In genomic region chrX:1261771-1262170, GRCh38 we compare ENCODE assay signal across 9 cellular contexts. TPM values are rescaled to one million over a fixed set of nuclear protein-coding genes. Genes with fewer than 3 reads are reported as not detected.
"Had no signal": no experiment of that assay in that cellular context is flagged by ENCODE, and none has a peak within 500 bp of the region (broad histone marks: within the 10 kb centered on the region; RNA-seq: fewer than 3 reads in every experiment).

No MANE protein-coding gene starts in this region.

RNA-seq across cellular contexts. Expression of gene CSF2RA, which starts 6.8 kb away (rescaled TPM):
- total RNA-seq: dermis microvascular lymphatic vessel endothelial cell, glomerular endothelial cell, lung microvascular endothelial cell had no signal

RNA-seq across cellular contexts. Expression of gene CRLF2, which starts 49.3 kb away (rescaled TPM):
- total RNA-seq: endodermal cell, esophagus mucosa, gastrocnemius medialis, glomerular endothelial cell, kidney epithelial cell, left ventricle myocardium superior, lung microvascular endothelial cell had no signal
- polyA plus RNA-seq: keratinocyte had no signal
